ENCODE assay signal across 10 cellular contexts in the genomic region with DNA sequence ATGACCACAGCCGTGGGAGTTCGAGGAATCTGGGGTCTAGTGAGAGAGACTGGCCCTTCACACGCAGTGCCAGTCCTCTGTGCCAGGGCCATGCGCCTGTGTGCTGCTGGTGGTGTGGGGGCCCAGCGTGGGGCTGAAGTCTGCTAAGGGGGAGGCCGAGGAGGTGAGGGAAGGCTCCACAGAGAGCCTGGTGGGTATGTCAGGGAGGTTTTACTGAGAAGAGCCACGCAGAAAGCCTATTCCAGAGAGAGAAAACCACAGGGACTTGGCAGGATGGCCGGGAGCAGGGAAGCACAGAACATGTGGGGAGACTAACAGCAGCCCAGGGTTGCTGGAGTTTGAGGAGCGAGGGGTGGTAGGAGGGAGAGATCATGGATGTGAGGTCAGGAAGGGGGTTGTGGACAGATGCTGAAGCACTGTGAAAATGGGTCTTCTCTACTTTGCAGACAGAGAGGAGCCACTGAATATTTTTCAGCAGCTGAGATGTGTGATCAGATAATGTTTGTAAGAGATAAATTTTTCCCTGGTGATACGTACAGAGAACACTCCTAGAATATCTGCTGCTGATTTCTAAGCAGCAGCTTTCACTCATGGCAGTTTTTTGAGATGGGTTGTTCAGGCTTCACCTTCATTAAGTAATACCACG. TPM values are rescaled to one million over a fixed set of nuclear protein-coding genes. Genes with fewer than 3 reads are reported as not detected.
DNase-seq lines count a peak whose midpoint lies in the region; ATAC-seq and FAIRE-seq lines count a peak whose summit lies in the region.
"Had no signal": no experiment of that assay in that cellular context is flagged by ENCODE, and none has a peak within 500 bp of the region (broad histone marks: within the 10 kb centered on the region; RNA-seq: fewer than 3 reads in every experiment).

No MANE protein-coding gene starts in this region.

- DNase-seq in GM04504 (ENCODE audit: low read depth) (peak; percentile 32), posterior vena cava (ENCODE audit: low spot score) (peak; percentile 84), GM19239 (ENCODE audit: insufficient read length, low spot score) (no peak), left colon (no peak)
- DNase-seq: DMS79 treated with DMSO at 0.1 percent for 48 hours; stimulated activated CD4-positive, alpha-beta T cell treated with anti-CD3 and anti-CD28 coated beads, Interleukin-4, amount 100 ng/mL, for 4 hours had no signal

- FAIRE-seq in GM19239 (lab: Jason Lieb, UNC) = no peak

- ATAC-seq in HG03342 (IDR thresholded peaks at IDR 0.05; ENCODE audit: unreplicated experiment) = peak; percentile 0
- peak; percentile 9 for ATAC-seq in esophagus mucosa
- ATAC-seq in HG03439 (IDR thresholded peaks at IDR 0.05; ENCODE audit: unreplicated experiment) = no peak
- ATAC-seq in left colon = no peak
- no peak for ATAC-seq in HG02763 (IDR thresholded peaks at IDR 0.05; ENCODE audit: unreplicated experiment)

- intact Hi-C loops in posterior vena cava (cut with DNase I) (no loop called here), left colon (cut with DNase I, micrococcal nuclease) (no loop called here)

RNA-seq across cellular contexts. Expression of a gene that starts 35.4 kb away (rescaled TPM):
- total RNA-seq in esophagus mucosa (40.1 TPM), posterior vena cava (10 to 100 TPM; 45.7 to 51.8 TPM), left colon (10 to 100 TPM; 26.5 to 29.5 TPM)

Comparison
In these comparisons a context has a peak if more than half of its experiments do, and no peak if none do; other contexts are left out.
1. DNase-seq: peak in GM04504 (single experiment) and posterior vena cava (single experiment); none in GM19239 (single experiment) and left colon (0 of 2).
2. ATAC-seq: peak in HG03342 (single experiment) and esophagus mucosa (single experiment); none in HG03439 (single experiment), left colon (single experiment) and HG02763 (single experiment).